ENCODE assay signal across 1 cellular context in genomic region chr3:188397766-188398705, GRCh38.
TF ChIP-seq lines count a peak whose summit lies in the region.

No MANE protein-coding gene starts in this region.

TF ChIP-seq in SK-N-SH, 30 proteins besides CTCF, POLR2A, EP300 and RAD21 (continued from another document):
- TF ChIP-seq USF2 (IDR thresholded peaks at IDR 0.05; ENCODE audit: borderline replicate concordance, low read depth, low read length) (no peak), EZH2phosphoT487 (IDR thresholded peaks at IDR 0.05; ENCODE audit: borderline replicate concordance, low read depth) (no peak), IRF3 (IDR thresholded peaks at IDR 0.05; ENCODE audit: low read depth, low read length) (no peak), POLR2AphosphoS5 (IDR thresholded peaks at IDR 0.05; ENCODE audit: low read depth, low read length) (no peak), FOSL2 (IDR thresholded peaks at IDR 0.05; ENCODE audit: borderline replicate concordance, low read depth) (no peak), GATA2 (CRISPR knock-in tag; IDR thresholded peaks at IDR 0.05) (no peak), RXRA (IDR thresholded peaks at IDR 0.05; ENCODE audit: borderline replicate concordance, low read depth) (no peak), MXI1 (IDR thresholded peaks at IDR 0.05; ENCODE audit: low read depth, low read length) (no peak), SMC3 (IDR thresholded peaks at IDR 0.05; ENCODE audit: low read depth, low read length) (no peak), TEAD4 (IDR thresholded peaks at IDR 0.05; ENCODE audit: borderline replicate concordance, insufficient read depth) (no peak), TAF1 (IDR thresholded peaks at IDR 0.05; ENCODE audit: borderline replicate concordance, low read depth, low read length) (no peak), RFX5 (IDR thresholded peaks at IDR 0.05; ENCODE audit: low read length) (no peak), ELF1 (IDR thresholded peaks at IDR 0.05) (no peak), TCF12 (IDR thresholded peaks at IDR 0.05) (no peak)
